In genomic region chr7:106482091-106482490, GRCh38 we compare ENCODE assay signal across 23 cellular contexts.
A peak's percentile ranks its signal among the peaks of the same experiment; 100 is the strongest.
DNase-seq lines count a peak whose midpoint lies in the region; ATAC-seq, FAIRE-seq and TF ChIP-seq lines count a peak whose summit lies in the region.
"Had no signal": no experiment of that assay in that cellular context is flagged by ENCODE, and none has a peak within 500 bp of the region (broad histone marks: within the 10 kb centered on the region; RNA-seq: fewer than 3 reads in every experiment).

No MANE protein-coding gene starts in this region.

- TF ChIP-seq RAD21 in K562 (CRISPR knock-in tag; conservative IDR thresholded peaks at IDR 0.05 in 1 of 2, IDR thresholded peaks at IDR 0.05 in 1 of 2), result no peak

- peak overlapping the region; percentile 89 for H3K27ac Mint-ChIP-seq in activated naive CD8-positive, alpha-beta T cell
- no peak overlapping the region for H3K27ac Mint-ChIP-seq in activated naive CD8-positive, alpha-beta T cell treated with anti-CD3 and anti-CD28 coated beads, Interleukin-2, amount 50 U/mL, for 24 hours
- H3K27ac Mint-ChIP-seq in stimulated activated memory B cell treated with anti-CD40 and anti-IgM and Interleukin-4, amounts not matched to agents 10 μg/mL and 1 μg/mL and 100 μg/mL, for 72 hours, result no peak overlapping the region
- H3K27ac Mint-ChIP-seq: CD14-positive monocyte; CD4-positive, alpha-beta memory T cell; HFFc6 had no signal

- in situ Hi-C loops in K562 (cut with MboI), result no loop called here

- H3K9me3 Mint-ChIP-seq in activated naive CD8-positive, alpha-beta T cell (ENCODE audit: low read depth), result no peaks in the 10 kb centered on the region
- H3K9me3 Mint-ChIP-seq in activated naive CD8-positive, alpha-beta T cell treated with anti-CD3 and anti-CD28 coated beads, Interleukin-2, amount 50 U/mL, for 24 hours, result peaks cover 5% of the 10 kb centered on the region
- H3K9me3 Mint-ChIP-seq in stimulated activated memory B cell treated with anti-CD40 and anti-IgM and Interleukin-4, amounts not matched to agents 10 μg/mL and 1 μg/mL and 100 μg/mL, for 72 hours, result no peaks in the 10 kb centered on the region
- H3K9me3 Mint-ChIP-seq: CD4-positive, alpha-beta memory T cell; HFFc6 had no signal

- H3K27ac ChIP-seq in K562 (ENCODE audit: extremely low read depth, low read depth, low read length), result no peak overlapping the region
- H3K27ac ChIP-seq: A549; BLaER1 treated with 17β-estradiol and CSF1 and Interleukin-3, amounts not matched to agents 10 nM and 100 nM had no signal

- H3K4me1 ChIP-seq in K562 (replicated peaks in 1 of 2; ENCODE audit: control insufficient read depth in 2 of 2, insufficient read depth in 2 of 2, low read length in 2 of 2), result peaks cover 8 to 28% of the 10 kb centered on the region in 2 experiments; a peak in 3 of 5 replicates
- H3K4me1 ChIP-seq: BE2C, HAP-1 had no signal

- no peak for TF ChIP-seq EP300 in K562 (IDR thresholded peaks at IDR 0.05; ENCODE audit: low read length)

- peak overlapping the region in 1 of 2 experiments; percentile 3; a peak in 1 of 4 replicates for H3K9ac ChIP-seq in K562 (ENCODE audit: insufficient read depth in 1 of 2, low read depth in 2 of 2, low read length in 2 of 2)
- H3K9ac ChIP-seq: BLaER1 treated with 17β-estradiol and CSF1 and Interleukin-3, amounts not matched to agents 10 nM and 100 nM had no signal

- no peaks in the 10 kb centered on the region for H3K9me1 ChIP-seq in K562 (ENCODE audit: control insufficient read depth, insufficient read depth, low read length)

- peaks cover 59% of the 10 kb centered on the region for H3K4me1 Mint-ChIP-seq in activated naive CD8-positive, alpha-beta T cell (ENCODE audit: low read depth)
- H3K4me1 Mint-ChIP-seq in activated naive CD8-positive, alpha-beta T cell treated with anti-CD3 and anti-CD28 coated beads, Interleukin-2, amount 50 U/mL, for 24 hours, result peaks cover 70% of the 10 kb centered on the region
- peaks cover 6% of the 10 kb centered on the region for H3K4me1 Mint-ChIP-seq in stimulated activated memory B cell treated with anti-CD40 and anti-IgM and Interleukin-4, amounts not matched to agents 10 μg/mL and 1 μg/mL and 100 μg/mL, for 72 hours
- H3K4me1 Mint-ChIP-seq: CD4-positive, alpha-beta memory T cell had no signal

- no peak for DNase-seq in activated naive CD8-positive, alpha-beta T cell treated with anti-CD3 and anti-CD28 coated beads, Interleukin-2, amount 50 U/mL, for 24 hours
- DNase-seq in K562 (ENCODE audit: extremely low read depth in 1 of 4, low spot score in 3 of 4) (peak in 1 of 4 experiments; percentile 38), erythroblast (lab: John Stamatoyannopoulos, UW) (peak; percentile 7 to 58), GM19238 (ENCODE audit: insufficient read length, low spot score) (no peak)
- DNase-seq: 8988T; ACHN; AML-193; BE2C; Calu3; CD4-positive, alpha-beta memory T cell; COR-L47; DMS79 treated with DMSO at 0.1 percent for 48 hours; GF-D8; GOT3; HFFc6 had no signal

- peak overlapping the region; percentile 91 for H2AFZ ChIP-seq in K562 (ENCODE audit: low read depth, low read length)

- no peaks in the 10 kb centered on the region for H3K79me2 ChIP-seq in K562 (ENCODE audit: control insufficient read depth, insufficient read depth, low read length)

- H3K36me3 ChIP-seq in K562 (ENCODE audit: control insufficient read depth, insufficient read depth, low read length), result no peaks in the 10 kb centered on the region
- H3K36me3 ChIP-seq: BE2C; BLaER1 treated with 17β-estradiol and CSF1 and Interleukin-3, amounts not matched to agents 10 nM and 100 nM; HAP-1 had no signal

- no peaks in the 10 kb centered on the region for H3K27me3 ChIP-seq in K562 (ENCODE audit: control insufficient read depth in 2 of 2, insufficient read depth in 2 of 2, low read length in 2 of 2)
- H3K27me3 ChIP-seq: BE2C; BLaER1 treated with 17β-estradiol and CSF1 and Interleukin-3, amounts not matched to agents 10 nM and 100 nM had no signal

- ATAC-seq in activated naive CD8-positive, alpha-beta T cell treated with anti-CD3 and anti-CD28 coated beads, Interleukin-2, amount 50 U/mL, for 24 hours, result no peak
- ATAC-seq in K562, result no peak
- ATAC-seq in stimulated activated memory B cell treated with anti-CD40 and anti-IgM and Interleukin-4, amounts not matched to agents 10 μg/mL and 1 μg/mL and 100 μg/mL, for 72 hours, result no peak
- ATAC-seq: A549 had no signal

- intact Hi-C loops in K562 (cut with micrococcal nuclease), result loop anchor here (5.0 kb wide), 1 partner anchor 180 kb away; the partner anchor contains the start of gene CCDC71L

- BruUV-seq in K562 (replicated peaks; lab: Mats Ljungman, UMichigan), result no TSS peak

- POLR2A ChIA-PET in K562 (lab: Yijun Ruan, JAX), result interaction anchor here (0.7 kb wide), 1 partner anchor 197 kb away, joined by 4 read pairs; the partner anchor contains the start of gene NAMPT

- H3K4me2 ChIP-seq in K562 (ENCODE audit: insufficient read depth, low read length), result no peak overlapping the region
- H3K4me2 ChIP-seq: A549; BLaER1 treated with 17β-estradiol and CSF1 and Interleukin-3, amounts not matched to agents 10 nM and 100 nM had no signal

- 90% methylated on average over 4 of the region's 4 CpGs for WGBS in K562 (ENCODE audit: insufficient coverage, low coverage, missing lambda C conversion rate)

- H4K20me1 ChIP-seq in K562 (replicated peaks; ENCODE audit: control insufficient read depth, insufficient read depth, low read length), result no peaks in the 10 kb centered on the region
- H4K20me1 ChIP-seq: BLaER1 treated with 17β-estradiol and CSF1 and Interleukin-3, amounts not matched to agents 10 nM and 100 nM had no signal

- no peak overlapping the region for H3K4me3 ChIP-seq in K562
- H3K4me3 ChIP-seq: A549; BLaER1 treated with 17β-estradiol and CSF1 and Interleukin-3, amounts not matched to agents 10 nM and 100 nM; HAP-1 had no signal

- TF ChIP-seq CTCF in K562 (IDR thresholded peaks at IDR 0.05 in 2 of 3, conservative IDR thresholded peaks at IDR 0.05 in 1 of 3; ENCODE audit: insufficient read depth in 2 of 3, low read depth in 1 of 3, low read length in 3 of 3), result no peak

- H3K4me3 Mint-ChIP-seq in activated naive CD8-positive, alpha-beta T cell, result no peak overlapping the region
- H3K4me3 Mint-ChIP-seq in activated naive CD8-positive, alpha-beta T cell treated with anti-CD3 and anti-CD28 coated beads, Interleukin-2, amount 50 U/mL, for 24 hours, result no peak overlapping the region
- no peak overlapping the region for H3K4me3 Mint-ChIP-seq in stimulated activated memory B cell treated with anti-CD40 and anti-IgM and Interleukin-4, amounts not matched to agents 10 μg/mL and 1 μg/mL and 100 μg/mL, for 72 hours
- H3K4me3 Mint-ChIP-seq: CD14-positive monocyte; CD4-positive, alpha-beta memory T cell; HFFc6 had no signal

- H3K36me3 Mint-ChIP-seq in activated naive CD8-positive, alpha-beta T cell, result no peaks in the 10 kb centered on the region
- peaks cover 3% of the 10 kb centered on the region for H3K36me3 Mint-ChIP-seq in activated naive CD8-positive, alpha-beta T cell treated with anti-CD3 and anti-CD28 coated beads, Interleukin-2, amount 50 U/mL, for 24 hours (ENCODE audit: low read depth)
- H3K36me3 Mint-ChIP-seq in stimulated activated memory B cell treated with anti-CD40 and anti-IgM and Interleukin-4, amounts not matched to agents 10 μg/mL and 1 μg/mL and 100 μg/mL, for 72 hours, result no peaks in the 10 kb centered on the region
- H3K36me3 Mint-ChIP-seq: CD14-positive monocyte; CD4-positive, alpha-beta memory T cell had no signal

- TF ChIP-seq POLR2A in K562 (conservative IDR thresholded peaks at IDR 0.05) (no peak), erythroblast (IDR thresholded peaks at IDR 0.05; ENCODE audit: low read length) (no peak)

- FAIRE-seq in K562 (lab: Jason Lieb, UNC), result no peak
- FAIRE-seq: A549, GM12891, H54 had no signal

- CTCF ChIA-PET in K562 (lab: Yijun Ruan, JAX; ENCODE audit: low intra/inter-chr PET ratio), result no interaction called here

- peaks cover 7% of the 10 kb centered on the region; the same call in 1 of the 2 replicates for H3K9me3 ChIP-seq in K562 (replicated peaks; ENCODE audit: control insufficient read depth, insufficient read depth, low read depth, low read length)
- H3K9me3 ChIP-seq: A549; BE2C; BLaER1 treated with 17β-estradiol and CSF1 and Interleukin-3, amounts not matched to agents 10 nM and 100 nM; HAP-1 had no signal

- H3K27me3 Mint-ChIP-seq in activated naive CD8-positive, alpha-beta T cell, result peaks cover 7% of the 10 kb centered on the region
- peaks cover 12% of the 10 kb centered on the region for H3K27me3 Mint-ChIP-seq in activated naive CD8-positive, alpha-beta T cell treated with anti-CD3 and anti-CD28 coated beads, Interleukin-2, amount 50 U/mL, for 24 hours
- H3K27me3 Mint-ChIP-seq in stimulated activated memory B cell treated with anti-CD40 and anti-IgM and Interleukin-4, amounts not matched to agents 10 μg/mL and 1 μg/mL and 100 μg/mL, for 72 hours, result peaks cover 22% of the 10 kb centered on the region

TF ChIP-seq in K562, 482 proteins besides CTCF, POLR2A, EP300 and RAD21 (continues in another document):
- no peak for TF ChIP-seq POLR2AphosphoS5 (IDR thresholded peaks at IDR 0.05; ENCODE audit: control insufficient read depth, insufficient read depth, low read depth, low read length)
- 0 out of 2 replicates have a peak, but pooled peaks have one; percentile 62 for TF ChIP-seq ZNF175 (CRISPR knock-in tag; IDR thresholded peaks at IDR 0.05; ENCODE audit: low read depth)
- no peak for TF ChIP-seq ZZZ3 (IDR thresholded peaks at IDR 0.05)
- peak; percentile 78 for TF ChIP-seq TCF3 (CRISPR knock-in tag; IDR thresholded peaks at IDR 0.05)
- no peak for TF ChIP-seq NR4A1 (CRISPR knock-in tag; IDR thresholded peaks at IDR 0.05)
- peak; percentile 75 for TF ChIP-seq NR4A1 (tag; IDR thresholded peaks at IDR 0.05)
- TF ChIP-seq TAL1 (IDR thresholded peaks at IDR 0.05), result peak; percentile 64
- TF ChIP-seq, protein P1, sequence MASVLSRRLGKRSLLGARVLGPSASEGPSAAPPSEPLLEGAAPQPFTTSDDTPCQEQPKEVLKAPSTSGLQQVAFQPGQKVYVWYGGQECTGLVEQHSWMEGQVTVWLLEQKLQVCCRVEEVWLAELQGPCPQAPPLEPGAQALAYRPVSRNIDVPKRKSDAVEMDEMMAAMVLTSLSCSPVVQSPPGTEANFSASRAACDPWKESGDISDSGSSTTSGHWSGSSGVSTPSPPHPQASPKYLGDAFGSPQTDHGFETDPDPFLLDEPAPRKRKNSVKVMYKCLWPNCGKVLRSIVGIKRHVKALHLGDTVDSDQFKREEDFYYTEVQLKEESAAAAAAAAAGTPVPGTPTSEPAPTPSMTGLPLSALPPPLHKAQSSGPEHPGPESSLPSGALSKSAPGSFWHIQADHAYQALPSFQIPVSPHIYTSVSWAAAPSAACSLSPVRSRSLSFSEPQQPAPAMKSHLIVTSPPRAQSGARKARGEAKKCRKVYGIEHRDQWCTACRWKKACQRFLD (CRISPR knock-in tag; IDR thresholded peaks at IDR 0.05), result no peak
- no peak for TF ChIP-seq ZBTB17 (CRISPR knock-in tag; IDR thresholded peaks at IDR 0.05)
- peak; percentile 15 to 64; a peak in 2 of 4 replicates for TF ChIP-seq KDM1A (IDR thresholded peaks at IDR 0.05)
- 0 out of 2 replicates have a peak, but pooled peaks have one; percentile 36 for TF ChIP-seq FOXJ2 (tag; IDR thresholded peaks at IDR 0.05)
- peak; percentile 42; the same call in 1 of the 2 replicates for TF ChIP-seq GATAD2A (IDR thresholded peaks at IDR 0.05)

Comparison
In these comparisons a context has a peak if more than half of its experiments do, and no peak if none do; other contexts are left out.
1. DNase-seq: peak in erythroblast (2 of 2); none in activated naive CD8-positive, alpha-beta T cell treated with anti-CD3 and anti-CD28 coated beads, Interleukin-2, amount 50 U/mL, for 24 hours (single experiment) and GM19238 (single experiment).